ENCODE assay signal across 12 cellular contexts in genomic region chr6:139587469-139587868, GRCh38.
DNase-seq lines count a peak whose midpoint lies in the region; ATAC-seq and TF ChIP-seq lines count a peak whose summit lies in the region.
"Had no signal": no experiment of that assay in that cellular context is flagged by ENCODE, and none has a peak within 500 bp of the region (broad histone marks: within the 10 kb centered on the region; RNA-seq: fewer than 3 reads in every experiment).

No MANE protein-coding gene starts in this region.

- in situ Hi-C loops in G401 (cut with HindIII; ENCODE audit: low sequenced_read_pairs), result no loop called here

- no peak overlapping the region for H3K4me3 ChIP-seq in lower lobe of right lung
- H3K4me3 ChIP-seq: BLaER1 treated with 17β-estradiol and CSF1 and Interleukin-3, amounts not matched to agents 10 nM and 100 nM had no signal

- peaks cover 4% of the 10 kb centered on the region; the same call in 1 of the 2 replicates for H3K27me3 Mint-ChIP-seq in HFFc6 (ENCODE audit: insufficient read depth)
- no peaks in the 10 kb centered on the region for H3K27me3 Mint-ChIP-seq in MCF 10A (ENCODE audit: insufficient read depth, unreplicated experiment)

- ATAC-seq in lower lobe of right lung (no peak), HG03457 (IDR thresholded peaks at IDR 0.05; ENCODE audit: unreplicated experiment) (no peak), HG02678 (IDR thresholded peaks at IDR 0.05; ENCODE audit: unreplicated experiment) (no peak)

- POLR2A ChIA-PET in MCF 10A (lab: Yijun Ruan, JAX), result interaction anchor here (0.6 to 1.4 kb wide), 4 partner anchors 11 to 214 kb away, joined by 3 to 7 read pairs (median 4); partner anchors contain the start of gene CITED2

- H3K27ac ChIP-seq in 22Rv1, result peak overlapping the region; percentile 99
- peak overlapping the region; percentile 0 for H3K27ac ChIP-seq in lower lobe of right lung
- H3K27ac ChIP-seq: BLaER1 treated with 17β-estradiol and CSF1 and Interleukin-3, amounts not matched to agents 10 nM and 100 nM had no signal

- TF ChIP-seq CTCF in 22Rv1 (IDR thresholded peaks at IDR 0.05), result no peak
- no peak for TF ChIP-seq CTCF in HFFc6 (IDR thresholded peaks at IDR 0.05)
- no peak for TF ChIP-seq CTCF in MCF 10A (IDR thresholded peaks at IDR 0.05; ENCODE audit: unreplicated experiment)
- no peak for TF ChIP-seq CTCF in lower lobe of right lung (IDR thresholded peaks at IDR 0.05)

- H3K4me1 Mint-ChIP-seq in HFFc6 (ENCODE audit: low read depth) (peaks cover 94% of the 10 kb centered on the region), MCF 10A (ENCODE audit: insufficient read depth, unreplicated experiment) (peaks cover 9% of the 10 kb centered on the region)

- H3K9me3 Mint-ChIP-seq in HFFc6, result no peaks in the 10 kb centered on the region
- no peaks in the 10 kb centered on the region for H3K9me3 Mint-ChIP-seq in MCF 10A (ENCODE audit: unreplicated experiment)
- H3K9me3 Mint-ChIP-seq: T-helper 1 cell treated with Interleukin-12 subunit alpha and Interleukin-12 subunit beta and Interleukin-4 antibody, amounts not matched to agents 30 μg/mL and 1 μg/mL, for 36 hours had no signal

- DNase-seq in HFFc6 (peak; percentile 94), MCF 10A (ENCODE audit: unreplicated experiment) (peak; percentile 45), lower lobe of right lung (no peak), G401 (ENCODE audit: low spot score) (no peak), NCI-H1694 (lab: John Stamatoyannopoulos, UW) (no peak)
- DNase-seq: activated naive CD4-positive, alpha-beta T cell; glutamatergic neuron had no signal

- intact Hi-C loops in MCF 10A (cut with micrococcal nuclease) (no loop called here), lower lobe of right lung (cut with DNase I) (no loop called here)

- H3K4me3 Mint-ChIP-seq in HFFc6 (peak overlapping the region; percentile 64), MCF 10A (ENCODE audit: unreplicated experiment) (no peak overlapping the region)
- H3K4me3 Mint-ChIP-seq: T-helper 1 cell treated with Interleukin-12 subunit alpha and Interleukin-12 subunit beta and Interleukin-4 antibody, amounts not matched to agents 30 μg/mL and 1 μg/mL, for 36 hours had no signal

- no peaks in the 10 kb centered on the region for H3K27me3 ChIP-seq in lower lobe of right lung (ENCODE audit: low read depth)
- H3K27me3 ChIP-seq: BLaER1 treated with 17β-estradiol and CSF1 and Interleukin-3, amounts not matched to agents 10 nM and 100 nM had no signal

- H3K9me3 ChIP-seq in lower lobe of right lung, result no peaks in the 10 kb centered on the region
- H3K9me3 ChIP-seq: BLaER1 treated with 17β-estradiol and CSF1 and Interleukin-3, amounts not matched to agents 10 nM and 100 nM had no signal

- H3K36me3 Mint-ChIP-seq in HFFc6 (ENCODE audit: low read depth), result no peaks in the 10 kb centered on the region
- no peaks in the 10 kb centered on the region for H3K36me3 Mint-ChIP-seq in MCF 10A (ENCODE audit: insufficient read depth, unreplicated experiment)

- H3K4me1 ChIP-seq in lower lobe of right lung, result peaks cover 25% of the 10 kb centered on the region

- H3K27ac Mint-ChIP-seq in HFFc6 (peak overlapping the region; percentile 94), MCF 10A (ENCODE audit: low read depth, unreplicated experiment) (no peak overlapping the region)
- H3K27ac Mint-ChIP-seq: T-helper 1 cell treated with Interleukin-12 subunit alpha and Interleukin-12 subunit beta and Interleukin-4 antibody, amounts not matched to agents 30 μg/mL and 1 μg/mL, for 36 hours had no signal

- no TSS peak for BruUV-seq in MCF 10A (replicated peaks; lab: Mats Ljungman, UMichigan)

- H3K36me3 ChIP-seq in lower lobe of right lung, result no peaks in the 10 kb centered on the region
- H3K36me3 ChIP-seq: BLaER1 treated with 17β-estradiol and CSF1 and Interleukin-3, amounts not matched to agents 10 nM and 100 nM had no signal

- CTCF ChIA-PET in MCF 10A (lab: Yijun Ruan, JAX), result interaction anchor here (0.7 kb wide), 1 partner anchor 293 kb away, joined by 5 read pairs; no protein-coding TSS in a partner anchor

Comparison
In these comparisons a context has a peak if more than half of its experiments do, and no peak if none do; other contexts are left out.
1. DNase-seq: peak in HFFc6 (single experiment) and MCF 10A (single experiment); none in lower lobe of right lung (single experiment), G401 (single experiment) and NCI-H1694 (single experiment).